Comparison of ENCODE assay signal across 9 cellular contexts in the genomic region with DNA sequence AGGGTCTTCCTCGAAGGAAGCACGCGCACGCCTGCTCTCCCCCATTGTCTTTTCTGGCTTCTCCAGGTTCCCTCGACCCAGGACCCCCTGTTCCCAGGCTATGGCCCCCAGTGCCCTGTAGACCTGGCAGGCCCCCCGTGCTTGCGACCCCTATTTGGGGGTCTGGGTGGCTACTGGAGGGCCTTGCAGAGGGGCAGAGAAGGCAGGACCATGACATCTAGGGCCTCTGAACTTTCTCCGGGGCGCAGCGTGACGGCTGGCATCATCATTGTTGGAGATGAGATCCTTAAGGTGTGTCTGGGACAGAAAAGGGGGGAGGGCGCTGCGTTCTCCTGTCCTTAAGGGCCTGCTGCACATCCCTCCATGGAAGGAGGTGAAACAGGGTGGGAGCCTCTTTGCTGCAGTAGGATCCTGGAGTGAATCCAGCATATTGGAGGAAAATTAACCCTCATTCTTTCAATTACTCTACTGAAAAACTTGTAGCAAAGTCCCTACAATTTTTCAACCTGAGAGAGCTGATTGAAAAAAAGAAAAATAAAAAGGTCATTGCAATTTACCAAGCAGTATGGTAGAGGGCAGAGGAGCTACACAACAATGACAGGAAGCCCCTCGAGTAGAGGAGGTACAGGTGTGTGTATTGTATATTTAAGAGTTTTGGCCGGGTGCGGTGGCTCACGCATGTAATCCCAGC. TPM values are rescaled to one million over a fixed set of nuclear protein-coding genes. Genes with fewer than 3 reads are reported as not detected.
DNase-seq lines count a peak whose midpoint lies in the region; ATAC-seq and TF ChIP-seq lines count a peak whose summit lies in the region.
"Had no signal": no experiment of that assay in that cellular context is flagged by ENCODE, and none has a peak within 500 bp of the region (broad histone marks: within the 10 kb centered on the region; RNA-seq: fewer than 3 reads in every experiment).

No MANE protein-coding gene starts in this region.

- no peaks in the 10 kb centered on the region for H3K27me3 Mint-ChIP-seq in activated T-helper 17 cell treated with anti-CD3 and anti-CD28 coated beads, Interleukin-2, amount 50 U/mL, for 72 hours

- WGBS in mesodermal cell (ENCODE audit: insufficient coverage in 2 of 2), 2 experiments: 9 to 24% methylated on average over 9 to 12 of the region's 17 CpGs

- H3K36me3 ChIP-seq in breast epithelium (no peaks in the 10 kb centered on the region), mesodermal cell (ENCODE audit: control insufficient read depth, insufficient read depth, low read length) (peaks cover 70% of the 10 kb centered on the region)

- peaks cover 61% of the 10 kb centered on the region for H3K36me3 Mint-ChIP-seq in activated T-helper 17 cell treated with anti-CD3 and anti-CD28 coated beads, Interleukin-2, amount 50 U/mL, for 72 hours (ENCODE audit: low read depth)

- TF ChIP-seq POLR2A in breast epithelium (IDR thresholded peaks at IDR 0.05) (no peak), erythroblast (IDR thresholded peaks at IDR 0.05; ENCODE audit: low read length) (no peak)

- H3K4me3 Mint-ChIP-seq in activated T-helper 17 cell treated with anti-CD3 and anti-CD28 coated beads, Interleukin-2, amount 50 U/mL, for 72 hours: no peak overlapping the region

- no peak for ATAC-seq in GM21423 (IDR thresholded peaks at IDR 0.05; ENCODE audit: unreplicated experiment)
- no peak for ATAC-seq in activated T-helper 17 cell treated with anti-CD3 and anti-CD28 coated beads, Interleukin-2, amount 50 U/mL, for 72 hours (replicated peaks)

- peak overlapping the region; percentile 56 to 78 (median 67) for H3K4me3 ChIP-seq in breast epithelium
- peak overlapping the region; percentile 84 for H3K4me3 ChIP-seq in mesodermal cell (ENCODE audit: extremely low read depth, insufficient read depth, low read length, poor library complexity, severe bottlenecking)

- no peaks in the 10 kb centered on the region for H3K9me3 Mint-ChIP-seq in activated T-helper 17 cell treated with anti-CD3 and anti-CD28 coated beads, Interleukin-2, amount 50 U/mL, for 72 hours

- peak; percentile 11 for DNase-seq in stimulated activated CD4-positive, alpha-beta T cell treated with anti-CD3 and anti-CD28 coated beads, Interleukin-12 subunit alpha, Interleukin-12 subunit beta, amount 100 ng/mL, for 4 hours
- no peak for DNase-seq in stimulated activated CD4-positive, alpha-beta T cell treated with anti-CD3 and anti-CD28 coated beads, Interleukin-2, amount 100 ng/mL, for 48 hours
- DNase-seq in breast epithelium (ENCODE audit: low spot score in 2 of 2): no peak
- DNase-seq in erythroblast (lab: John Stamatoyannopoulos, UW): no peak
- DNase-seq in AG08395 (ENCODE audit: low spot score): no peak

- peaks cover 4 to 14% of the 10 kb centered on the region in 2 donors for H3K4me1 ChIP-seq in breast epithelium
- H3K4me1 ChIP-seq in mesodermal cell (ENCODE audit: control insufficient read depth, insufficient read depth, low read length, poor library complexity, severe bottlenecking): peaks cover 6% of the 10 kb centered on the region

- H3K27ac Mint-ChIP-seq in activated T-helper 17 cell treated with anti-CD3 and anti-CD28 coated beads, Interleukin-2, amount 50 U/mL, for 72 hours: no peak overlapping the region

- intact Hi-C loops in breast epithelium (cut with DNase I; ENCODE audit: low total_unique reads): no loop called here

- peak overlapping the region; percentile 62 to 82 for H3K27ac ChIP-seq in breast epithelium
- peak overlapping the region; percentile 39 for H3K27ac ChIP-seq in mesodermal cell (ENCODE audit: low read depth, low read length, severe bottlenecking)

- no peaks in the 10 kb centered on the region for H3K9me3 ChIP-seq in breast epithelium
- no peaks in the 10 kb centered on the region for H3K9me3 ChIP-seq in mesodermal cell (ENCODE audit: control insufficient read depth, low read length)

- H3K4me1 Mint-ChIP-seq in activated T-helper 17 cell treated with anti-CD3 and anti-CD28 coated beads, Interleukin-2, amount 50 U/mL, for 72 hours: peaks cover 13% of the 10 kb centered on the region

- H3K27me3 ChIP-seq in breast epithelium: no peaks in the 10 kb centered on the region

- TF ChIP-seq CTCF in breast epithelium (IDR thresholded peaks at IDR 0.05): no peak

RNA-seq across cellular contexts. Expression of a gene that starts 0.8 kb away (rescaled TPM):
- 10 to 100 TPM; 27.0 to 42.7 (median 39.3) TPM for total RNA-seq in breast epithelium
- 31.7 TPM for polyA plus RNA-seq in mesodermal cell (2013, experiment 1 of 2)
- polyA plus RNA-seq in mesodermal cell (2013, experiment 2 of 2): 28.5 TPM
- 10 to 100 TPM; 34.6 to 68.3 TPM for total RNA-seq in activated T-helper 17 cell treated with anti-CD3 and anti-CD28 coated beads, Interleukin-2, amount 50 U/mL, for 72 hours

RNA-seq across cellular contexts. Expression of a gene that starts 9.4 kb away (rescaled TPM):
- total RNA-seq in breast epithelium: 100 to 1,000 TPM in 1 of 3 donors, 10 to 100 TPM in 2; 44.6 to 104 (median 47.3) TPM
- 298 TPM for polyA plus RNA-seq in mesodermal cell (2013, experiment 1 of 2)
- 280 TPM for polyA plus RNA-seq in mesodermal cell (2013, experiment 2 of 2)
- total RNA-seq in activated T-helper 17 cell treated with anti-CD3 and anti-CD28 coated beads, Interleukin-2, amount 50 U/mL, for 72 hours: 100 to 1,000 TPM; 162 to 188 TPM

RNA-seq across cellular contexts. Expression of a gene that starts 9.5 kb away (rescaled TPM):
- not detected for total RNA-seq in breast epithelium
- not detected for polyA plus RNA-seq in mesodermal cell (2013, experiment 1 of 2)
- polyA plus RNA-seq in mesodermal cell (2013, experiment 2 of 2): not detected
- total RNA-seq in activated T-helper 17 cell treated with anti-CD3 and anti-CD28 coated beads, Interleukin-2, amount 50 U/mL, for 72 hours: under 1 TPM; 0.77 to 0.97 TPM
- total RNA-seq: mucosa of gallbladder had no signal

RNA-seq across cellular contexts. Expression of a gene that starts 13.4 kb away (rescaled TPM):
- 100 to 1,000 TPM in 2 of 3 donors, 10 to 100 TPM in 1; 94.4 to 177 (median 134) TPM for total RNA-seq in breast epithelium
- polyA plus RNA-seq in mesodermal cell (2013, experiment 1 of 2): 288 TPM
- polyA plus RNA-seq in mesodermal cell (2013, experiment 2 of 2): 227 TPM
- 10 to 100 TPM; 60.9 to 62.0 TPM for total RNA-seq in activated T-helper 17 cell treated with anti-CD3 and anti-CD28 coated beads, Interleukin-2, amount 50 U/mL, for 72 hours

RNA-seq across cellular contexts. Expression of a gene that starts 18.7 kb away (rescaled TPM):
- total RNA-seq in breast epithelium: 10 to 100 TPM; 45.6 to 82.5 (median 53.4) TPM
- 10.8 TPM for polyA plus RNA-seq in mesodermal cell (2013, experiment 1 of 2)
- polyA plus RNA-seq in mesodermal cell (2013, experiment 2 of 2): 10.5 TPM
- 100 to 1,000 TPM in 1 of 2 donors, 10 to 100 TPM in 1; 94.5 to 140 TPM for total RNA-seq in activated T-helper 17 cell treated with anti-CD3 and anti-CD28 coated beads, Interleukin-2, amount 50 U/mL, for 72 hours
